14 cellular contexts compared by ENCODE assay signal in the genomic region with DNA sequence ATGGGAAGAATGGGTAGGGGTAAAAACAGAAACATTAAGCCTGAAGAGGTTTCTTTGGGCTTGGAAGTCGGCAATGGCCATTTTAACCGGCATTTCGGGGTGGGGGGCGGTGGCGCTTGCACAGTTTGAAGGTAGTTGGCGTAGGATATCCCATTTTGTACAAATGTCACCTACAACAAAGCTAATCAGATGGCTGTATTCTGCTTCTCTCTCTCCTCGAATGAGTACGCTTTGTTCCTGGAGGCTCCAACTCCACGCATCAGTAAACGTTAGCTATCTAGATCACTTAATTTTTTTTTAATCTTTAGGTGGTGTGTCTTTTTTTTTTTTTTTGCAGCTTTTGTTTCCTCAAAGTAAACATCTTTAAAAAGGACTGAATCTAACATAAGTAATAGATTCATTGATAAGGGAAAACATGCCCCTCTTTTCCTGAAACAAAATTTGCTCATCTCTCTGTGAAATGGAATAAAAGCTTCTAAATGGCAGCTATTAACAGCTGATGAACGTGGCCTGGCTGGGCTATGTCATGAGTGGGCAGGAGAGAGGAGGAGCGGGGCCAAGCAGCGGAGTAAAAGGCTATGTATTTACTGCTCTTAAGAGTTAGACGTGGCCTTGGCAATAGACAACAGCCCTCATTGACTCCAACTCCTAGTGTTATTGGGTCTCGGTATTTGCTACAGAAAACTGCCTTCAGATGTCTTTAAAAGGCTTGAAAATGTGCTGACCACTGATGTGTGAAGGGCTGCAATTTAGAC.
DNase-seq lines count a peak whose midpoint lies in the region; ATAC-seq, FAIRE-seq and TF ChIP-seq lines count a peak whose summit lies in the region.
"Had no signal": no experiment of that assay in that cellular context is flagged by ENCODE, and none has a peak within 500 bp of the region (broad histone marks: within the 10 kb centered on the region; RNA-seq: fewer than 3 reads in every experiment).

No MANE protein-coding gene starts in this region.

- H3K27me3 ChIP-seq in H1 (replicated peaks in 1 of 4; ENCODE audit: control insufficient read depth in 3 of 4, extremely low read depth in 1 of 4, insufficient read depth in 3 of 4, low read length in 3 of 4) (peaks cover 4 to 23% (median 16%) of the 10 kb centered on the region in 4 experiments), neuronal stem cell (ENCODE audit: control insufficient read depth in 3 of 3, insufficient read depth in 3 of 3, low read depth in 1 of 3, low read length in 3 of 3) (no peaks in the 10 kb centered on the region), thyroid gland (no peaks in the 10 kb centered on the region), HAP-1 (ENCODE audit: low read depth) (no peaks in the 10 kb centered on the region)
- H3K27me3 ChIP-seq: BE2C had no signal

- H3K9ac ChIP-seq in H1 (replicated peaks in 1 of 4; ENCODE audit: extremely low read depth in 1 of 4, low read depth in 3 of 4, low read length in 3 of 4) (no peak overlapping the region), neuronal stem cell (ENCODE audit: low read depth, low read length, poor library complexity) (no peak overlapping the region)
- H3K9ac ChIP-seq: GM23248 had no signal

- H3K4me2 ChIP-seq in H1 (ENCODE audit: insufficient read depth in 1 of 2, low read depth in 2 of 2, low read length in 2 of 2): no peak overlapping the region
- H3K4me2 ChIP-seq in neuronal stem cell (ENCODE audit: insufficient read depth, low read length, poor library complexity, severe bottlenecking): no peak overlapping the region
- H3K4me2 ChIP-seq: A549 had no signal

- H3K4ac ChIP-seq in H1 (replicated peaks; ENCODE audit: insufficient read length, low read depth, low read length) (no peak overlapping the region), neuronal stem cell (ENCODE audit: low read length) (no peak overlapping the region)

- CTCF ChIA-PET in H1 (lab: Charles Lee; ENCODE audit: partially characterized antibody): interaction anchor here (0.5 to 2.0 kb wide), 3 partner anchors 13 to 321 kb away, joined by 3 to 6 read pairs (median 5); no protein-coding TSS in a partner anchor

- in situ Hi-C loops in HAP-1 (cut with MboI; ENCODE audit: low sequenced_read_pairs): no loop called here

- H3K23ac ChIP-seq in H1 (ENCODE audit: insufficient read length) (no peak overlapping the region), neuronal stem cell (ENCODE audit: low read depth, low read length, poor library complexity) (no peak overlapping the region)

- intact Hi-C loops in thyroid gland (cut with DNase I): no loop called here

- FAIRE-seq in H1 (lab: Jason Lieb, UNC): no peak
- FAIRE-seq: A549 had no signal

- H2BK15ac ChIP-seq in H1 (ENCODE audit: low read length) (no peak overlapping the region), neuronal stem cell (ENCODE audit: low read length) (no peak overlapping the region)

- no peak overlapping the region for H2BK20ac ChIP-seq in H1 (ENCODE audit: low read length)

- WGBS in H1 (ENCODE audit: extremely low coverage in 1 of 2, insufficient coverage in 1 of 2, insufficient read length in 1 of 2, insufficient replicate concordance in 2 of 2, low coverage in 1 of 2, low lambda C conversion rate in 2 of 2, missing lambda C conversion rate in 1 of 2), 2 experiments: 91% methylated on average over 15 of the region's 15 CpGs; no CpG with 5 or more reads in 1 of the 2 experiments
- WGBS in neuronal stem cell (ENCODE audit: extremely low coverage in 2 of 2, insufficient read length in 2 of 2, insufficient replicate concordance in 1 of 2), 2 donors: no CpG with 5 or more reads among the region's 15 CpGs
- 62 to 63% methylated on average over 15 of the region's 15 CpGs for WGBS in thyroid gland, 2 donors

- H3K27ac ChIP-seq in H1 (ENCODE audit: low read depth, low read length) (no peak overlapping the region), neuronal stem cell (replicated peaks; ENCODE audit: low read length) (no peak overlapping the region), thyroid gland (peak overlapping the region in 1 of 3 donors; percentile 76)
- H3K27ac ChIP-seq: A549, C4-2B, GM23248 had no signal

- H4K8ac ChIP-seq in H1 (ENCODE audit: extremely low read depth, insufficient read depth, low read length) (no peak overlapping the region), neuronal stem cell (ENCODE audit: low read depth, low read length) (no peak overlapping the region)

- H3K18ac ChIP-seq in H1 (ENCODE audit: extremely low read depth, low read length) (peak overlapping the region; percentile 34; the same call in 1 of the 2 replicates), neuronal stem cell (ENCODE audit: low read length) (no peak overlapping the region)

- H3K79me1 ChIP-seq in H1 (ENCODE audit: low read depth, low read length) (no peaks in the 10 kb centered on the region), neuronal stem cell (ENCODE audit: low read depth, low read length) (no peaks in the 10 kb centered on the region)

- no peak overlapping the region for H3K14ac ChIP-seq in H1 (ENCODE audit: insufficient read length)
- no peak overlapping the region for H3K14ac ChIP-seq in neuronal stem cell (ENCODE audit: low read length)

- H2BK5ac ChIP-seq in H1 (ENCODE audit: low read depth, low read length) (no peak overlapping the region), neuronal stem cell (ENCODE audit: low read length) (no peak overlapping the region)

- no peak for TF ChIP-seq RAD21 in H1 (IDR thresholded peaks at IDR 0.05 in 1 of 2, conservative IDR thresholded peaks at IDR 0.05 in 1 of 2; ENCODE audit: low read depth in 2 of 2, low read length in 2 of 2)

- no peak overlapping the region for H3K4me3 ChIP-seq in H1 (ENCODE audit: extremely low read depth in 1 of 4, insufficient read depth in 2 of 4, low read depth in 3 of 4, low read length in 4 of 4)
- no peak overlapping the region for H3K4me3 ChIP-seq in neuronal stem cell (ENCODE audit: low read length in 2 of 2)
- no peak overlapping the region for H3K4me3 ChIP-seq in thyroid gland (replicated peaks in 1 of 3)
- no peak overlapping the region for H3K4me3 ChIP-seq in HAP-1
- H3K4me3 ChIP-seq: A549, GM23248 had no signal

- H2BK120ac ChIP-seq in H1 (replicated peaks; ENCODE audit: low read depth, low read length) (no peak overlapping the region), neuronal stem cell (ENCODE audit: low read depth, low read length) (no peak overlapping the region)

- TF ChIP-seq CTCF in H1 (IDR thresholded peaks at IDR 0.05; ENCODE audit: control extremely low read depth in 1 of 3, insufficient read depth in 1 of 3, low read depth in 1 of 3, low read length in 3 of 3) (no peak), thyroid gland (IDR thresholded peaks at IDR 0.05) (no peak)

- POLR2A ChIA-PET in H1 (lab: Charles Lee; ENCODE audit: partially characterized antibody): no interaction called here

- H2AK5ac ChIP-seq in H1 (ENCODE audit: low read depth, low read length) (no peak overlapping the region), neuronal stem cell (ENCODE audit: low read depth, low read length) (no peak overlapping the region)

- TF ChIP-seq POLR2A in H1 (IDR thresholded peaks at IDR 0.05; ENCODE audit: control extremely low read depth in 1 of 2, low read depth in 2 of 2, low read length in 2 of 2): no peak
- TF ChIP-seq POLR2A in thyroid gland (IDR thresholded peaks at IDR 0.05): no peak

- no peaks in the 10 kb centered on the region for H3K9me3 ChIP-seq in H1 (ENCODE audit: insufficient read depth in 2 of 2, low read depth in 1 of 2, low read length in 1 of 2)
- no peaks in the 10 kb centered on the region for H3K9me3 ChIP-seq in neuronal stem cell (replicated peaks in 1 of 2; ENCODE audit: control insufficient read depth in 2 of 2, insufficient read depth in 1 of 2, low read depth in 1 of 2, low read length in 2 of 2)
- no peaks in the 10 kb centered on the region for H3K9me3 ChIP-seq in thyroid gland
- H3K9me3 ChIP-seq in HAP-1: no peaks in the 10 kb centered on the region
- H3K9me3 ChIP-seq: A549, BE2C had no signal

- H3K4me1 ChIP-seq in H1 (replicated peaks in 1 of 4; ENCODE audit: control insufficient read depth in 3 of 4, insufficient read depth in 4 of 4, low read length in 3 of 4) (peaks cover 5 to 12% (median 8%) of the 10 kb centered on the region in 4 experiments; a peak in 6 of 7 replicates), neuronal stem cell (ENCODE audit: control insufficient read depth in 2 of 2, insufficient read depth in 1 of 2, low read depth in 1 of 2, low read length in 2 of 2) (peaks cover 0 to 19% of the 10 kb centered on the region in 2 donors), thyroid gland (peaks cover 0 to 4% of the 10 kb centered on the region in 2 donors), HAP-1 (no peaks in the 10 kb centered on the region)
- H3K4me1 ChIP-seq: A549 had no signal

- H4K91ac ChIP-seq in H1 (replicated peaks; ENCODE audit: insufficient read length, low read length): no peak overlapping the region
- H4K91ac ChIP-seq in neuronal stem cell (ENCODE audit: low read depth, low read length, poor library complexity): peak overlapping the region; percentile 28

- no peak for TF ChIP-seq EP300 in H1 (IDR thresholded peaks at IDR 0.05; ENCODE audit: borderline replicate concordance in 1 of 2, low read depth in 2 of 2, low read length in 2 of 2)

- H4K5ac ChIP-seq in H1 (ENCODE audit: insufficient read length, low read depth, low read length): no peak overlapping the region

- H3K23me2 ChIP-seq in H1 (ENCODE audit: low read depth, low read length): 0 out of 2 replicates have a peak, but pooled peaks cover 2% of the 10 kb centered on the region

- DNase-seq in H1 (ENCODE audit: low read depth in 1 of 2, low spot score in 2 of 2) (no peak), kidney glomerular epithelial cell (lab: John Stamatoyannopoulos, UW) (peak; percentile 5), neuronal stem cell (ENCODE audit: low spot score) (no peak), thyroid gland (peak; percentile 49 to 71), HAP-1 (ENCODE audit: low spot score in 2 of 2) (no peak)
- no peak for DNase-seq in stimulated activated CD4-positive, alpha-beta T cell treated with anti-CD3 and anti-CD28 coated beads, Interleukin-1b, Interleukin-23, amount 100 ng/mL, for 48 hours
- DNase-seq: BE2C; CD4-positive, alpha-beta memory T cell; DND-41; GF-D8; GM23248 had no signal

- no peak for ATAC-seq in HG02970 (IDR thresholded peaks at IDR 0.05; ENCODE audit: low FRiP score, unreplicated experiment)
- ATAC-seq: A549 had no signal

- no peak overlapping the region for H2AFZ ChIP-seq in H1 (ENCODE audit: low read length)
- peak overlapping the region; percentile 21 for H2AFZ ChIP-seq in neuronal stem cell (ENCODE audit: low read length)
- H2AFZ ChIP-seq: GM23248 had no signal

- H3K36me3 ChIP-seq in H1 (ENCODE audit: control insufficient read depth in 2 of 4, insufficient read depth in 4 of 4, low read length in 3 of 4): no peaks in the 10 kb centered on the region
- no peaks in the 10 kb centered on the region for H3K36me3 ChIP-seq in neuronal stem cell (replicated peaks in 1 of 2; ENCODE audit: control insufficient read depth in 2 of 2, insufficient read depth in 2 of 2, low read length in 2 of 2)
- no peaks in the 10 kb centered on the region for H3K36me3 ChIP-seq in thyroid gland
- no peaks in the 10 kb centered on the region for H3K36me3 ChIP-seq in HAP-1 (replicated peaks)
- H3K36me3 ChIP-seq: BE2C had no signal

- H2BK12ac ChIP-seq in H1 (ENCODE audit: low read depth, low read length): 0 out of 2 replicates have a peak overlapping the region, but pooled peaks have one; percentile 43
- H2BK12ac ChIP-seq in neuronal stem cell (ENCODE audit: low read length): no peak overlapping the region

- H3K56ac ChIP-seq in H1 (replicated peaks; ENCODE audit: insufficient read length, low read depth, low read length): no peak overlapping the region

- H3K79me2 ChIP-seq in H1 (ENCODE audit: control insufficient read depth in 1 of 2, insufficient read depth in 2 of 2, low read length in 2 of 2): no peaks in the 10 kb centered on the region

- H4K20me1 ChIP-seq in H1 (replicated peaks in 1 of 2; ENCODE audit: control insufficient read depth in 1 of 2, insufficient read depth in 2 of 2, low read length in 2 of 2): peaks cover 0 to 2% of the 10 kb centered on the region in 2 experiments

Comparison
In these comparisons a context has a peak if more than half of its experiments do, and no peak if none do; other contexts are left out.
1. DNase-seq: peak in kidney glomerular epithelial cell (single experiment) and thyroid gland (2 of 2); none in H1 (0 of 2), neuronal stem cell (single experiment), stimulated activated CD4-positive, alpha-beta T cell treated with anti-CD3 and anti-CD28 coated beads, Interleukin-1b, Interleukin-23, amount 100 ng/mL, for 48 hours (single experiment) and HAP-1 (0 of 2).